Comparison of ENCODE assay signal across 17 cellular contexts in genomic region chr13:28843594-28843993, GRCh38. TPM values are rescaled to one million over a fixed set of nuclear protein-coding genes. Genes with fewer than 3 reads are reported as not detected.
A peak's percentile ranks its signal among the peaks of the same experiment; 100 is the strongest.
DNase-seq lines count a peak whose midpoint lies in the region; ATAC-seq and TF ChIP-seq lines count a peak whose summit lies in the region.
"Had no signal": no experiment of that assay in that cellular context is flagged by ENCODE, and none has a peak within 500 bp of the region (broad histone marks: within the 10 kb centered on the region; RNA-seq: fewer than 3 reads in every experiment).

No MANE protein-coding gene starts in this region.

- no peaks in the 10 kb centered on the region for H3K9me3 ChIP-seq in CD4-positive, alpha-beta T cell (ENCODE audit: control insufficient read depth, low read length)
- H3K9me3 ChIP-seq: Caco-2 had no signal

- TF ChIP-seq CTCF in VCaP (conservative IDR thresholded peaks at IDR 0.05) = no peak
- no peak for TF ChIP-seq CTCF in CD4-positive, alpha-beta T cell (IDR thresholded peaks at IDR 0.05)

- ATAC-seq in left ventricle myocardium superior = peak; percentile 65
- ATAC-seq in left lobe of liver = peak; percentile 98
- no peak for ATAC-seq in CD4-positive, alpha-beta T cell (ENCODE audit: poor library complexity)
- ATAC-seq: CD8-positive, alpha-beta T cell; GM12878 had no signal

- no peak overlapping the region for H3K4me3 Mint-ChIP-seq in CD4-positive, alpha-beta T cell
- H3K4me3 Mint-ChIP-seq: CD8-positive, alpha-beta T cell had no signal

- intact Hi-C loops in left ventricle myocardium superior (cut with micrococcal nuclease) = no loop called here
- intact Hi-C loops in cardiac septum (cut with DNase I) = no loop called here
- intact Hi-C loops in CD4-positive, alpha-beta T cell (cut with DNase I, micrococcal nuclease) = no loop called here

- CTCF ChIA-PET in CD4-positive, alpha-beta T cell (lab: Charles Lee) = no interaction called here

- H3K27me3 ChIP-seq in CD4-positive, alpha-beta T cell (ENCODE audit: control insufficient read depth, insufficient read depth, low read length) = no peaks in the 10 kb centered on the region

- H3K27ac ChIP-seq in VCaP = peak overlapping the region; percentile 61
- H3K27ac ChIP-seq in CD4-positive, alpha-beta T cell (ENCODE audit: low read depth, low read length) = no peak overlapping the region
- H3K27ac ChIP-seq: GM23248 had no signal

- no peaks in the 10 kb centered on the region for H3K36me3 Mint-ChIP-seq in CD4-positive, alpha-beta T cell (ENCODE audit: low read depth)
- H3K36me3 Mint-ChIP-seq: CD8-positive, alpha-beta T cell had no signal

- H3K4me1 Mint-ChIP-seq in CD4-positive, alpha-beta T cell (ENCODE audit: low read depth) = no peaks in the 10 kb centered on the region

- no peak overlapping the region for H3K27ac Mint-ChIP-seq in CD4-positive, alpha-beta T cell
- H3K27ac Mint-ChIP-seq: CD8-positive, alpha-beta T cell had no signal

- DNase-seq in left ventricle myocardium superior (no peak), cardiac septum (ENCODE audit: low spot score) (no peak), cerebellar nuclear complex (lab: John Stamatoyannopoulos, UW) (peak; percentile 64 to 89), left lobe of liver (ENCODE audit: low spot score) (peak; percentile 68)
- no peak for DNase-seq in activated CD4-positive, alpha-beta T cell treated with anti-CD3 and anti-CD28 coated beads for 1 hour
- no peak for DNase-seq in stimulated activated CD8-positive, alpha-beta memory T cell treated with anti-CD3 and anti-CD28 coated beads, Interleukin-4, amount 100 ng/mL, for 48 hours
- DNase-seq in CD4-positive, alpha-beta T cell = no peak
- DNase-seq: Caco-2; CD8-positive, alpha-beta T cell; DMS153; DND-41; GDM1; GM23248; H7; HCEC 1CT had no signal

- H3K9me3 Mint-ChIP-seq in CD4-positive, alpha-beta T cell = no peaks in the 10 kb centered on the region
- H3K9me3 Mint-ChIP-seq: CD8-positive, alpha-beta T cell had no signal

- POLR2A ChIA-PET in CD4-positive, alpha-beta T cell (lab: Charles Lee) = no interaction called here

- peaks cover 15% of the 10 kb centered on the region for H3K27me3 Mint-ChIP-seq in CD4-positive, alpha-beta T cell

RNA-seq across cellular contexts. Expression of gene MTUS2, which starts 23.5 kb away (rescaled TPM):
- total RNA-seq in left ventricle myocardium superior (126 TPM), cardiac septum (81.4 TPM), left lobe of liver (0.53 TPM)
- total RNA-seq in CD4-positive, alpha-beta T cell = under 1 TPM; 0.38 to 0.81 TPM
- total RNA-seq: CD8-positive, alpha-beta T cell had no signal

Comparison
In these comparisons a context has a peak if more than half of its experiments do, and no peak if none do; other contexts are left out.
1. DNase-seq: peak in cerebellar nuclear complex (2 of 2) and left lobe of liver (single experiment); none in left ventricle myocardium superior (single experiment), cardiac septum (single experiment), activated CD4-positive, alpha-beta T cell treated with anti-CD3 and anti-CD28 coated beads for 1 hour (single experiment), stimulated activated CD8-positive, alpha-beta memory T cell treated with anti-CD3 and anti-CD28 coated beads, Interleukin-4, amount 100 ng/mL, for 48 hours (single experiment) and CD4-positive, alpha-beta T cell (0 of 10).
2. RNA of gene MTUS2, which starts 23.5 kb away (total RNA-seq): 126 TPM in left ventricle myocardium superior (single experiment) and 81.4 TPM in cardiac septum (single experiment); 0.38 to 0.81 TPM in CD4-positive, alpha-beta T cell and 0.53 TPM in left lobe of liver (single experiment); every median in the first group is over 10 times any median in the second.